ENCODE assay signal across 9 cellular contexts in genomic region chr20:51492167-51493092, GRCh38. TPM values are rescaled to one million over a fixed set of nuclear protein-coding genes. Genes with fewer than 3 reads are reported as not detected.
A peak's percentile ranks its signal among the peaks of the same experiment; 100 is the strongest.
DNase-seq lines count a peak whose midpoint lies in the region; ATAC-seq and TF ChIP-seq lines count a peak whose summit lies in the region.
"Had no signal": no experiment of that assay in that cellular context is flagged by ENCODE, and none has a peak within 500 bp of the region (broad histone marks: within the 10 kb centered on the region; RNA-seq: fewer than 3 reads in every experiment).

No MANE protein-coding gene starts in this region.

- H3K9me3 Mint-ChIP-seq in stimulated activated naive CD8-positive, alpha-beta T cell treated with anti-CD3 and anti-CD28 coated beads, Interleukin-15, Interleukin-2, amounts not matched to agents 100 ng/mL and 50 ng/mL, for 24 hours, result no peaks in the 10 kb centered on the region
- H3K9me3 Mint-ChIP-seq in stimulated activated memory B cell treated with anti-CD40 and anti-IgM and Interleukin-4, amounts not matched to agents 10 μg/mL and 1 μg/mL and 100 μg/mL, for 72 hours, result no peaks in the 10 kb centered on the region

- H3K4me3 ChIP-seq in dorsolateral prefrontal cortex (peak overlapping the region in 40 of 59 donors; percentile 2 to 53 (median 30)), mucosa of descending colon (no peak overlapping the region)

- no peak for DNase-seq in stimulated activated naive CD8-positive, alpha-beta T cell treated with anti-CD3 and anti-CD28 coated beads, Interleukin-15, Interleukin-2, amounts not matched to agents 100 U/mL and 50 U/mL, for 24 hours
- DNase-seq in dorsolateral prefrontal cortex (no peak), mucosa of descending colon (peak in 2 of 3 donors; percentile 20 to 42), epidermal melanocyte (ENCODE audit: insufficient read length, low spot score) (no peak)
- DNase-seq: Caco-2 had no signal

- peak overlapping the region in 2 of 59 donors; percentile 18 to 26 for H3K27ac ChIP-seq in dorsolateral prefrontal cortex

- H3K27ac Mint-ChIP-seq in stimulated activated naive CD8-positive, alpha-beta T cell treated with anti-CD3 and anti-CD28 coated beads, Interleukin-15, Interleukin-2, amounts not matched to agents 100 ng/mL and 50 ng/mL, for 24 hours, result peak overlapping the region; percentile 95
- H3K27ac Mint-ChIP-seq in stimulated activated memory B cell treated with anti-CD40 and anti-IgM and Interleukin-4, amounts not matched to agents 10 μg/mL and 1 μg/mL and 100 μg/mL, for 72 hours, result no peak overlapping the region

- ATAC-seq in stimulated activated naive CD8-positive, alpha-beta T cell treated with anti-CD3 and anti-CD28 coated beads, Interleukin-15, Interleukin-2, amounts not matched to agents 100 U/mL and 50 U/mL, for 24 hours, result no peak
- ATAC-seq in mucosa of descending colon (peak; percentile 68), GM18870 (IDR thresholded peaks at IDR 0.05; ENCODE audit: unreplicated experiment) (no peak), GM18873 (IDR thresholded peaks at IDR 0.05; ENCODE audit: low FRiP score, unreplicated experiment) (no peak)
- no peak for ATAC-seq in stimulated activated memory B cell treated with anti-CD40 and anti-IgM and Interleukin-4, amounts not matched to agents 10 μg/mL and 1 μg/mL and 100 μg/mL, for 72 hours

- H3K4me1 ChIP-seq in mucosa of descending colon (ENCODE audit: low read depth), result peaks cover 5% of the 10 kb centered on the region

- H3K4me3 Mint-ChIP-seq in stimulated activated naive CD8-positive, alpha-beta T cell treated with anti-CD3 and anti-CD28 coated beads, Interleukin-15, Interleukin-2, amounts not matched to agents 100 ng/mL and 50 ng/mL, for 24 hours, result peak overlapping the region; percentile 23
- no peak overlapping the region for H3K4me3 Mint-ChIP-seq in stimulated activated memory B cell treated with anti-CD40 and anti-IgM and Interleukin-4, amounts not matched to agents 10 μg/mL and 1 μg/mL and 100 μg/mL, for 72 hours

- H3K4me1 Mint-ChIP-seq in stimulated activated naive CD8-positive, alpha-beta T cell treated with anti-CD3 and anti-CD28 coated beads, Interleukin-15, Interleukin-2, amounts not matched to agents 100 ng/mL and 50 ng/mL, for 24 hours (ENCODE audit: low read depth), result peaks cover 93% of the 10 kb centered on the region
- H3K4me1 Mint-ChIP-seq in stimulated activated memory B cell treated with anti-CD40 and anti-IgM and Interleukin-4, amounts not matched to agents 10 μg/mL and 1 μg/mL and 100 μg/mL, for 72 hours, result peaks cover 75% of the 10 kb centered on the region

- H3K27me3 ChIP-seq in dorsolateral prefrontal cortex, result peaks cover 0 to 11% (median 0%) of the 10 kb centered on the region in 45 donors

- H3K9me3 ChIP-seq in mucosa of descending colon, result no peaks in the 10 kb centered on the region
- H3K9me3 ChIP-seq: Caco-2 had no signal

- intact Hi-C loops in dorsolateral prefrontal cortex (cut with DNase I), result no loop called here
- intact Hi-C loops in mucosa of descending colon (cut with DNase I, micrococcal nuclease), result no loop called here

- no peaks in the 10 kb centered on the region for H3K36me3 ChIP-seq in mucosa of descending colon (ENCODE audit: low read depth)

- TF ChIP-seq CTCF in dorsolateral prefrontal cortex (IDR thresholded peaks at IDR 0.05 in 54 of 56, conservative IDR thresholded peaks at IDR 0.05 in 2 of 56; ENCODE audit: low read depth in 1 of 56, partially characterized antibody in 56 of 56) (no peak), mucosa of descending colon (IDR thresholded peaks at IDR 0.05) (no peak)

- H3K27me3 Mint-ChIP-seq in stimulated activated naive CD8-positive, alpha-beta T cell treated with anti-CD3 and anti-CD28 coated beads, Interleukin-15, Interleukin-2, amounts not matched to agents 100 ng/mL and 50 ng/mL, for 24 hours, result no peaks in the 10 kb centered on the region
- no peaks in the 10 kb centered on the region for H3K27me3 Mint-ChIP-seq in stimulated activated memory B cell treated with anti-CD40 and anti-IgM and Interleukin-4, amounts not matched to agents 10 μg/mL and 1 μg/mL and 100 μg/mL, for 72 hours

- H3K36me3 Mint-ChIP-seq in stimulated activated naive CD8-positive, alpha-beta T cell treated with anti-CD3 and anti-CD28 coated beads, Interleukin-15, Interleukin-2, amounts not matched to agents 100 ng/mL and 50 ng/mL, for 24 hours (ENCODE audit: low read depth), result peaks cover 70% of the 10 kb centered on the region
- peaks cover 60% of the 10 kb centered on the region for H3K36me3 Mint-ChIP-seq in stimulated activated memory B cell treated with anti-CD40 and anti-IgM and Interleukin-4, amounts not matched to agents 10 μg/mL and 1 μg/mL and 100 μg/mL, for 72 hours

RNA-seq across cellular contexts. Expression of gene NFATC2, which starts 50.1 kb away (rescaled TPM):
- total RNA-seq in dorsolateral prefrontal cortex (10 to 100 TPM in 1 of 120 experiments, 1 to 10 TPM in 119; 1.6 to 11.4 (median 4.1) TPM), mucosa of descending colon (1 to 10 TPM; 6.2 to 7.3 (median 7.2) TPM)

Comparison
In these comparisons a context has a peak if more than half of its experiments do, and no peak if none do; other contexts are left out.
1. DNase-seq: peak in mucosa of descending colon (2 of 3); none in stimulated activated naive CD8-positive, alpha-beta T cell treated with anti-CD3 and anti-CD28 coated beads, Interleukin-15, Interleukin-2, amounts not matched to agents 100 U/mL and 50 U/mL, for 24 hours (single experiment), dorsolateral prefrontal cortex (0 of 10) and epidermal melanocyte (single experiment).